Comparison of ENCODE assay signal across 14 cellular contexts in the genomic region with DNA sequence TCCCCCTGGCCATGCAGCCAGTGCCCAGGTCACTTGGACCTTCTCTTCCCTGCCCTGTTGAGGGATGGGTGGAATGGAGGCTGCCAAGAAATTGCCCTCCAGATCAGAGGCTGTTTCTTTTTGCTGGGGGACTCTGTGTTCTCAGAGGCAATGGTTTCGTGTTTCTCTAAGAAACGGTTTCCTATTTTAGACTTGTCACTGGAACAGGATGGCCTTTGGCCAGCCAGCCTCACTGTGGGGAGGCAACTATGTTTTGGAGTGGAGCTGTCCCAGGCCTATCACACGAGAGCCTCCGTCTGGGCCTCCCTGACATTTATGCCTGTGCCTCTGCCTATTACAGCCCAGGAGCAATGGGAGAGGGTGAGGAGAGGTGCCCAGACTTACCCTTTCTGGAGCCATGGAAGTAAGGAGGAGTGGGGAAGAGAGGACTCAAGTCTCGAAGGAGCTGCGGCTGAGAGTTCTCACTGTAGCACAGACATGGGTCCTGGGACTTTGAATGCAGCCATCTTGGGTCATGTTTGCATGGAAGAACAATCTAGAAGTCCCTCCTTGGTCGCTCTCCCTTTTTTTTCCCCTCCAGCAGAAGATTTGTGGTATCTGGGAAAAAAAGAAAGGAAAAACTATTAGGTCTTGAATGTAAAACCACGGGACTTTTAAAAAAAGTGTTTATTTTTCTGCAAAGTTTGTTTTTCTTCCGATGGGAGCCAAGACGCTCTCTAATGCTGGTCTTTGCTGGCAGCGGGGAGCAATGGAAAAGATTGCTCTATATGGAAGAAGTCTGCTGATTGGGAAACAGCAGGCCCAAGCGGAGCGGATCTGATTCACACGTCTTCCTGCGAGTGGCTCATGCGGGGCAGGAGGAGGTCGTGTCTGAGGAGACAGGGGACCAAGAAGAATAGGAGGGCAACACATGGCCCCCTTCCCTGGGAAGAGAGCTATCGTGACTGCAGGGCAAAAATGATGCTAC.
A peak's percentile ranks its signal among the peaks of the same experiment; 100 is the strongest.
DNase-seq lines count a peak whose midpoint lies in the region; ATAC-seq and TF ChIP-seq lines count a peak whose summit lies in the region.
"Had no signal": no experiment of that assay in that cellular context is flagged by ENCODE, and none has a peak within 500 bp of the region (broad histone marks: within the 10 kb centered on the region; RNA-seq: fewer than 3 reads in every experiment).

No MANE protein-coding gene starts in this region.

- H3K4me1 ChIP-seq in esophagus squamous epithelium = no peaks in the 10 kb centered on the region
- H3K4me1 ChIP-seq in stomach = no peaks in the 10 kb centered on the region
- H3K4me1 ChIP-seq: upper lobe of left lung had no signal

- peaks cover 22% of the 10 kb centered on the region for H3K27me3 Mint-ChIP-seq in activated CD8-positive, alpha-beta T cell treated with anti-CD3 and anti-CD28 coated beads, Interleukin-2, amount 10 ng/mL, durations not matched to agents 7 days and 5 days (ENCODE audit: low read depth)

- no peak for TF ChIP-seq EP300 in stomach (IDR thresholded peaks at IDR 0.05)

- TF ChIP-seq POLR2A in esophagus squamous epithelium (IDR thresholded peaks at IDR 0.05) (no peak), stomach (IDR thresholded peaks at IDR 0.05) (no peak)

- H3K27ac ChIP-seq in esophagus squamous epithelium (peak overlapping the region in 3 of 4 donors; percentile 54 to 73 (median 73)), stomach (peak overlapping the region in 4 of 5 donors; percentile 14 to 72 (median 51))
- H3K27ac ChIP-seq: WERI-Rb-1 had no signal

- H3K36me3 Mint-ChIP-seq in activated CD8-positive, alpha-beta T cell treated with anti-CD3 and anti-CD28 coated beads, Interleukin-2, amount 10 ng/mL, durations not matched to agents 7 days and 5 days (ENCODE audit: low read depth) = no peaks in the 10 kb centered on the region

- intact Hi-C loops in esophagus squamous epithelium (cut with DNase I) = no loop called here
- intact Hi-C loops in stomach (cut with DNase I; ENCODE audit: low total_unique reads) = no loop called here

- DNase-seq in HT1080 (ENCODE audit: low read depth) (peak; percentile 66), esophagus squamous epithelium (lab: John Stamatoyannopoulos, UW) (no peak), left lobe of liver (ENCODE audit: low spot score) (peak; percentile 40), stomach (peak; percentile 25), GM13977 (ENCODE audit: low spot score) (no peak)
- no peak for DNase-seq in activated CD8-positive, alpha-beta T cell treated with anti-CD3 and anti-CD28 coated beads, Interleukin-2, amount 10 ng/mL, durations not matched to agents 7 days and 5 days
- DNase-seq: NCI-H1092, NCI-H524 treated with DMSO at 0.1 percent for 48 hours, WERI-Rb-1 had no signal

- H3K36me3 ChIP-seq in esophagus squamous epithelium (no peaks in the 10 kb centered on the region), stomach (no peaks in the 10 kb centered on the region)
- H3K36me3 ChIP-seq: upper lobe of left lung, WERI-Rb-1 had no signal

- no peaks in the 10 kb centered on the region for H3K4me1 Mint-ChIP-seq in activated CD8-positive, alpha-beta T cell treated with anti-CD3 and anti-CD28 coated beads, Interleukin-2, amount 10 ng/mL, durations not matched to agents 7 days and 5 days (ENCODE audit: low read depth)
- H3K4me1 Mint-ChIP-seq: B cell had no signal

- no peaks in the 10 kb centered on the region for H3K9me3 ChIP-seq in esophagus squamous epithelium
- no peaks in the 10 kb centered on the region for H3K9me3 ChIP-seq in stomach
- H3K9me3 ChIP-seq: upper lobe of left lung had no signal

- peak; percentile 15 for ATAC-seq in left lobe of liver
- no peak for ATAC-seq in GM21737 (IDR thresholded peaks at IDR 0.05; ENCODE audit: unreplicated experiment)
- no peak for ATAC-seq in activated CD8-positive, alpha-beta T cell treated with anti-CD3 and anti-CD28 coated beads, Interleukin-2, amount 10 ng/mL, durations not matched to agents 7 days and 5 days
- no peak for ATAC-seq in HG03039 (IDR thresholded peaks at IDR 0.05; ENCODE audit: unreplicated experiment)

- TF ChIP-seq CTCF in esophagus squamous epithelium (IDR thresholded peaks at IDR 0.05) (no peak), stomach (IDR thresholded peaks at IDR 0.05) (no peak), GM13977 (IDR thresholded peaks at IDR 0.05; ENCODE audit: extremely low read depth, insufficient read depth, missing control alignments) (no peak)

- CTCF ChIA-PET in activated CD8-positive, alpha-beta T cell treated with anti-CD3 and anti-CD28 coated beads, Interleukin-2, amount 10 ng/mL, durations not matched to agents 7 days and 5 days (lab: Charles Lee) = no interaction called here

- no peaks in the 10 kb centered on the region for H3K9me3 Mint-ChIP-seq in activated CD8-positive, alpha-beta T cell treated with anti-CD3 and anti-CD28 coated beads, Interleukin-2, amount 10 ng/mL, durations not matched to agents 7 days and 5 days (ENCODE audit: insufficient read depth)

- POLR2A ChIA-PET in activated CD8-positive, alpha-beta T cell treated with anti-CD3 and anti-CD28 coated beads, Interleukin-2, amount 10 ng/mL, durations not matched to agents 7 days and 5 days (lab: Charles Lee) = no interaction called here

- H3K27me3 ChIP-seq in esophagus squamous epithelium (peaks cover 0 to 60% (median 0%) of the 10 kb centered on the region in 4 donors), stomach (peaks cover 0 to 21% (median 0%) of the 10 kb centered on the region in 3 donors)
- H3K27me3 ChIP-seq: upper lobe of left lung had no signal

- 68 to 75% methylated on average over 15 to 16 of the region's 18 CpGs for WGBS in esophagus squamous epithelium, 2 donors
- WGBS in stomach, 5 donors = 67 to 73% (median 71%) methylated on average over 18 of the region's 18 CpGs

- in situ Hi-C loops in GM13977 (cut with MboI; ENCODE audit: low pct_unique_long_range_greater_than_20kb, low sequenced_read_pairs, unreplicated experiment) = no loop called here

- no peak overlapping the region for H3K27ac Mint-ChIP-seq in activated CD8-positive, alpha-beta T cell treated with anti-CD3 and anti-CD28 coated beads, Interleukin-2, amount 10 ng/mL, durations not matched to agents 7 days and 5 days
- H3K27ac Mint-ChIP-seq: B cell had no signal

- H3K4me3 Mint-ChIP-seq in activated CD8-positive, alpha-beta T cell treated with anti-CD3 and anti-CD28 coated beads, Interleukin-2, amount 10 ng/mL, durations not matched to agents 7 days and 5 days = no peak overlapping the region
- H3K4me3 Mint-ChIP-seq: B cell had no signal

- H3K4me3 ChIP-seq in esophagus squamous epithelium = no peak overlapping the region
- no peak overlapping the region for H3K4me3 ChIP-seq in stomach
- H3K4me3 ChIP-seq: lung, upper lobe of left lung had no signal

Comparison
In these comparisons a context has a peak if more than half of its experiments do, and no peak if none do; other contexts are left out.
1. DNase-seq: peak in HT1080 (single experiment), left lobe of liver (single experiment) and stomach (single experiment); none in esophagus squamous epithelium (single experiment), activated CD8-positive, alpha-beta T cell treated with anti-CD3 and anti-CD28 coated beads, Interleukin-2, amount 10 ng/mL, durations not matched to agents 7 days and 5 days (single experiment) and GM13977 (single experiment).